ENCODE assay signal across 14 cellular contexts in genomic region chr5:107985144-107985543, GRCh38.
DNase-seq lines count a peak whose midpoint lies in the region; ATAC-seq and TF ChIP-seq lines count a peak whose summit lies in the region.
"Had no signal": no experiment of that assay in that cellular context is flagged by ENCODE, and none has a peak within 500 bp of the region (broad histone marks: within the 10 kb centered on the region; RNA-seq: fewer than 3 reads in every experiment).

No MANE protein-coding gene starts in this region.

- no peaks in the 10 kb centered on the region for H3K9me3 ChIP-seq in KOPT-K1 (ENCODE audit: insufficient read depth, low read length, poor library complexity, severe bottlenecking)
- H3K9me3 ChIP-seq: mucosa of descending colon had no signal

- peak; percentile 51 for DNase-seq in G401 (ENCODE audit: low spot score)
- peak; percentile 26 for DNase-seq in mucosa of gallbladder (ENCODE audit: low spot score)
- no peak for DNase-seq in NK-92 (lab: John Stamatoyannopoulos, UW; ENCODE audit: unreplicated experiment)
- no peak for DNase-seq in activated CD8-positive, alpha-beta memory T cell treated with anti-CD3 and anti-CD28 coated beads, Interleukin-2, amount 50 U/mL, for 48 hours
- no peak for DNase-seq in NOMO-1 treated with dmso at 0.1 percent for 144 hours (lab: John Stamatoyannopoulos, UW; ENCODE audit: unreplicated experiment)
- DNase-seq: activated naive CD4-positive, alpha-beta T cell treated with anti-CD3 and anti-CD28 coated beads, Interleukin-2, amount 10 ng/mL, durations not matched to agents 7 days and 5 days; GOT3; NCI-H1436; retina had no signal

- in situ Hi-C loops in G401 (cut with HindIII; ENCODE audit: low sequenced_read_pairs): no loop called here

- H3K36me3 ChIP-seq in KOPT-K1 (ENCODE audit: insufficient read depth, low read length): no peaks in the 10 kb centered on the region

- no peak for TF ChIP-seq CTCF in VCaP (conservative IDR thresholded peaks at IDR 0.05)

- H3K27ac ChIP-seq in KOPT-K1 (ENCODE audit: low read depth, low read length, poor library complexity, severe bottlenecking) (peak overlapping the region; percentile 11), VCaP (peak overlapping the region; percentile 48)
- H3K27ac ChIP-seq: coronary artery had no signal

- ATAC-seq in HG02571 (IDR thresholded peaks at IDR 0.05; ENCODE audit: unreplicated experiment): no peak
- ATAC-seq: mucosa of descending colon had no signal

Comparison
In these comparisons a context has a peak if more than half of its experiments do, and no peak if none do; other contexts are left out.
1. DNase-seq: peak in G401 (single experiment) and mucosa of gallbladder (single experiment); none in NK-92 (single experiment), activated CD8-positive, alpha-beta memory T cell treated with anti-CD3 and anti-CD28 coated beads, Interleukin-2, amount 50 U/mL, for 48 hours (single experiment) and NOMO-1 treated with dmso at 0.1 percent for 144 hours (single experiment).